ENCODE assay signal across 30 cellular contexts in the genomic region with DNA sequence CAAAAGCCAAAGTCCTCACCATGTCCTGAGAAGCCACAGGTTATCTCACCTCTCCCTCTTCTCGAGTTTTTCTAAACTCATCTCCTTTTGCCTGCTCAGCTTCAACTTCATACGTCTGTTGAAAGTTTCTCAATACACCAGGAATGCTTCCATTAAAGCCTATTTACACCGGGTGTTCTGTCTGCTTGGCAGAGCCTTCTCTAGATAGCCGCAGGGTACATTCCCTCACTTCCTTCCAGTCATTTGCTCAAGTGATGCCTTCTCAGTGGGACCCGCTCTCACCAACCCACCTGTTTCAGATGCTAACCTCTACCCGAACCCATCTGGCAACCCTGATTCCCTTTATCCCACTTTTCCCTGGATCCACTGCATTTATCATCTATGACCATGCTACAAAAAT.
"Had no signal": no experiment of that assay in that cellular context is flagged by ENCODE, and none has a peak within 500 bp of the region (broad histone marks: within the 10 kb centered on the region; RNA-seq: fewer than 3 reads in every experiment).

No MANE protein-coding gene starts in this region.

- H3K4me3 ChIP-seq: adrenal gland, MG63, Peyer's patch, SJSA1 had no signal

- H3K4me1 ChIP-seq: adrenal gland, Peyer's patch, SJSA1 had no signal

- ATAC-seq: activated CD4-positive, alpha-beta T cell treated with anti-CD3 and anti-CD28 coated beads for 36 hours; activated CD4-positive, CD25-positive, alpha-beta regulatory T cell treated with anti-CD3 and anti-CD28 coated beads, Interleukin-2, amount 50 U/mL, for 24 hours; activated naive CD4-positive, alpha-beta T cell treated with anti-CD3 and anti-CD28 coated beads, Interleukin-2, amount 50 U/mL, for 72 hours; activated T-cell treated with anti-CD3 and anti-CD28 coated beads, Interleukin-2, amount 50 U/mL, for 4 hours; PC-3 had no signal

- FAIRE-seq: bronchial epithelial cell, TTC549 had no signal

- H3K27me3 ChIP-seq: adrenal gland, MG63, Peyer's patch, SJSA1 had no signal

- H3K36me3 ChIP-seq: adrenal gland, MG63, Peyer's patch, SJSA1 had no signal

- H3K9ac ChIP-seq: SK-N-SH had no signal

- H3K4me2 ChIP-seq: SK-N-SH had no signal

- H3K9me3 ChIP-seq: adrenal gland, MG63, Peyer's patch, SJSA1, SK-N-SH had no signal

- H3K27ac ChIP-seq: adrenal gland, Peyer's patch, SJSA1 had no signal

- DNase-seq: activated CD4-positive, alpha-beta T cell treated with anti-CD3 and anti-CD28 coated beads for 36 hours; activated CD4-positive, alpha-beta T cell treated with anti-CD3 and anti-CD28 coated beads, Interleukin-2, amount 10 ng/mL, durations not matched to agents 7 days and 5 days; activated CD4-positive, alpha-beta T cell treated with anti-CD3 and anti-CD28 coated beads, Interleukin-2, amount 50 U/mL, for 48 hours; activated CD8-positive, alpha-beta memory T cell treated with anti-CD3 and anti-CD28 coated beads, Interleukin-2, amount 50 U/mL, for 4 hours; activated gamma-delta T cell treated with Interleukin-2 at 50 U/mL for 16 hours; activated naive CD4-positive, alpha-beta T cell treated with anti-CD3 and anti-CD28 coated beads for 36 hours; activated T-cell treated with anti-CD3 and anti-CD28 coated beads for 4 hours; activated T-cell treated with anti-CD3 and anti-CD28 coated beads, Interleukin-2, amount 50 U/mL, for 4 hours; adrenal gland; anterior cingulate cortex; caudate nucleus; cerebellar nuclear complex; MG63; NCI-H1048; NCI-H1105 treated with DMSO at 0.1 percent for 48 hours; NCI-H1436; NCI-H1694; NCI-H1930; NCI-H345; NCI-H524 treated with DMSO at 0.1 percent for 48 hours; PC-3; Peyer's patch; RPMI8226; SHP77 treated with DMSO at 0.1 percent for 48 hours; SK-N-SH had no signal
